Comparison of ENCODE assay signal across 2 cellular contexts in the genomic region with DNA sequence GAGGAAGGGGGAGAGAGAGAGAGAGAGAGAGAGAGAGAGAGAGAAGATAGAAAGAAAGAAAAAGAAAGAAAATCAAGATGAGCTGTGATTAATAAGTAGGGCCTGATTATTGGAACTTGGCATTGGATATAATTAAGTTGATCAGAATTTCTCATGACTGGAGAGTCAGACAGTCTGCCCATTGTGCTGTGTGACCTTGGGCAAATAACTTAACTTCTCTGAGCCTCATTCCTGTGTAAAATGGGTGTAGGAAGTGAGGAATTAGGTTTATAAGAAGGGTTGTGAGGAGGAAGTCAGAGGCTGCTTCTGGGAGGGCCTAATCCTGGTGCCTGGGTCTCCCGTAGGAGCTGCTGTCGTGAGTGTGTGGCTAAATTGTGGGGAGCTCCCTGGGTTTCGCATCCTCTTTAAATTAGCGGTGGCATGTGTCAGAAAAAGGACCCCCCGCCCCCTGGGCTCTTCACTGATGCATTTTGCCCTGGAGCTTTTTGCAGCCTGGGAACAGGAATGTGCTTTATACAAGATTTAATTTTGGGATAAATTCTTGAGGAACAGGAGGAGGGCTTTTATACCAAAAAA.
TF ChIP-seq lines count a peak whose summit lies in the region.

No MANE protein-coding gene starts in this region.

TF ChIP-seq in SK-N-SH, 30 proteins besides CTCF, POLR2A, EP300 and RAD21 (continued from another document):
- TF ChIP-seq, protein P1, sequence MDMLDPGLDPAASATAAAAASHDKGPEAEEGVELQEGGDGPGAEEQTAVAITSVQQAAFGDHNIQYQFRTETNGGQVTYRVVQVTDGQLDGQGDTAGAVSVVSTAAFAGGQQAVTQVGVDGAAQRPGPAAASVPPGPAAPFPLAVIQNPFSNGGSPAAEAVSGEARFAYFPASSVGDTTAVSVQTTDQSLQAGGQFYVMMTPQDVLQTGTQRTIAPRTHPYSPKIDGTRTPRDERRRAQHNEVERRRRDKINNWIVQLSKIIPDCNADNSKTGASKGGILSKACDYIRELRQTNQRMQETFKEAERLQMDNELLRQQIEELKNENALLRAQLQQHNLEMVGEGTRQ (IDR thresholded peaks at IDR 0.05; ENCODE audit: borderline replicate concordance, low read depth, low read length) = no peak
- no peak for TF ChIP-seq FOXJ3 (CRISPR knock-in tag; IDR thresholded peaks at IDR 0.05)
- TF ChIP-seq GATA2 (CRISPR knock-in tag; IDR thresholded peaks at IDR 0.05) = no peak
- TF ChIP-seq SMC3 (IDR thresholded peaks at IDR 0.05; ENCODE audit: low read depth, low read length) = no peak
- TF ChIP-seq JUND (IDR thresholded peaks at IDR 0.05) = no peak

TF ChIP-seq in SK-N-SH treated with all-trans-retinoic acid at 6 μM for 48 hours, 23 proteins besides CTCF, POLR2A, EP300 and RAD21 (continued from another document):
- TF ChIP-seq, protein P2, sequence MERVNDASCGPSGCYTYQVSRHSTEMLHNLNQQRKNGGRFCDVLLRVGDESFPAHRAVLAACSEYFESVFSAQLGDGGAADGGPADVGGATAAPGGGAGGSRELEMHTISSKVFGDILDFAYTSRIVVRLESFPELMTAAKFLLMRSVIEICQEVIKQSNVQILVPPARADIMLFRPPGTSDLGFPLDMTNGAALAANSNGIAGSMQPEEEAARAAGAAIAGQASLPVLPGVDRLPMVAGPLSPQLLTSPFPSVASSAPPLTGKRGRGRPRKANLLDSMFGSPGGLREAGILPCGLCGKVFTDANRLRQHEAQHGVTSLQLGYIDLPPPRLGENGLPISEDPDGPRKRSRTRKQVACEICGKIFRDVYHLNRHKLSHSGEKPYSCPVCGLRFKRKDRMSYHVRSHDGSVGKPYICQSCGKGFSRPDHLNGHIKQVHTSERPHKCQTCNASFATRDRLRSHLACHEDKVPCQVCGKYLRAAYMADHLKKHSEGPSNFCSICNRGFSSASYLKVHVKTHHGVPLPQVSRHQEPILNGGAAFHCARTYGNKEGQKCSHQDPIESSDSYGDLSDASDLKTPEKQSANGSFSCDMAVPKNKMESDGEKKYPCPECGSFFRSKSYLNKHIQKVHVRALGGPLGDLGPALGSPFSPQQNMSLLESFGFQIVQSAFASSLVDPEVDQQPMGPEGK (CRISPR knock-in tag; IDR thresholded peaks at IDR 0.05; ENCODE audit: borderline replicate concordance) = no peak
- TF ChIP-seq, protein P3, sequence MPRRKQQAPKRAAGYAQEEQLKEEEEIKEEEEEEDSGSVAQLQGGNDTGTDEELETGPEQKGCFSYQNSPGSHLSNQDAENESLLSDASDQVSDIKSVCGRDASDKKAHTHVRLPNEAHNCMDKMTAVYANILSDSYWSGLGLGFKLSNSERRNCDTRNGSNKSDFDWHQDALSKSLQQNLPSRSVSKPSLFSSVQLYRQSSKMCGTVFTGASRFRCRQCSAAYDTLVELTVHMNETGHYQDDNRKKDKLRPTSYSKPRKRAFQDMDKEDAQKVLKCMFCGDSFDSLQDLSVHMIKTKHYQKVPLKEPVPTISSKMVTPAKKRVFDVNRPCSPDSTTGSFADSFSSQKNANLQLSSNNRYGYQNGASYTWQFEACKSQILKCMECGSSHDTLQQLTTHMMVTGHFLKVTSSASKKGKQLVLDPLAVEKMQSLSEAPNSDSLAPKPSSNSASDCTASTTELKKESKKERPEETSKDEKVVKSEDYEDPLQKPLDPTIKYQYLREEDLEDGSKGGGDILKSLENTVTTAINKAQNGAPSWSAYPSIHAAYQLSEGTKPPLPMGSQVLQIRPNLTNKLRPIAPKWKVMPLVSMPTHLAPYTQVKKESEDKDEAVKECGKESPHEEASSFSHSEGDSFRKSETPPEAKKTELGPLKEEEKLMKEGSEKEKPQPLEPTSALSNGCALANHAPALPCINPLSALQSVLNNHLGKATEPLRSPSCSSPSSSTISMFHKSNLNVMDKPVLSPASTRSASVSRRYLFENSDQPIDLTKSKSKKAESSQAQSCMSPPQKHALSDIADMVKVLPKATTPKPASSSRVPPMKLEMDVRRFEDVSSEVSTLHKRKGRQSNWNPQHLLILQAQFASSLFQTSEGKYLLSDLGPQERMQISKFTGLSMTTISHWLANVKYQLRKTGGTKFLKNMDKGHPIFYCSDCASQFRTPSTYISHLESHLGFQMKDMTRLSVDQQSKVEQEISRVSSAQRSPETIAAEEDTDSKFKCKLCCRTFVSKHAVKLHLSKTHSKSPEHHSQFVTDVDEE (CRISPR knock-in tag; IDR thresholded peaks at IDR 0.05) = no peak
- no peak for TF ChIP-seq CSDC2 (CRISPR knock-in tag; IDR thresholded peaks at IDR 0.05)
- TF ChIP-seq ZNF8 (CRISPR knock-in tag; IDR thresholded peaks at IDR 0.05) = no peak
- TF ChIP-seq ZFP3 (CRISPR knock-in tag; IDR thresholded peaks at IDR 0.05) = no peak
- TF ChIP-seq ZNF70 (CRISPR knock-in tag; IDR thresholded peaks at IDR 0.05) = no peak
- TF ChIP-seq PPARA (CRISPR knock-in tag; IDR thresholded peaks at IDR 0.05; ENCODE audit: borderline replicate concordance) = no peak
- TF ChIP-seq TOX (CRISPR knock-in tag; IDR thresholded peaks at IDR 0.05; ENCODE audit: borderline replicate concordance) = no peak
- TF ChIP-seq ESRRG (CRISPR knock-in tag; IDR thresholded peaks at IDR 0.05) = no peak
- no peak for TF ChIP-seq SNAI2 (CRISPR knock-in tag; IDR thresholded peaks at IDR 0.05)
